Comparison of ENCODE assay signal across 8 cellular contexts in genomic region chr17:38454528-38454927, GRCh38. TPM values are rescaled to one million over a fixed set of nuclear protein-coding genes. Genes with fewer than 3 reads are reported as not detected.
DNase-seq lines count a peak whose midpoint lies in the region; ATAC-seq and TF ChIP-seq lines count a peak whose summit lies in the region.

No MANE protein-coding gene starts in this region.

- intact Hi-C loops in PC-3 (cut with micrococcal nuclease) = no loop called here
- intact Hi-C loops in mucosa of descending colon (cut with DNase I, micrococcal nuclease) = no loop called here

- H3K4me2 ChIP-seq in BLaER1 (peak overlapping the region; percentile 90), PC-3 (ENCODE audit: low read length) (peak overlapping the region; percentile 80)

- H3K9me3 ChIP-seq in BLaER1 = no peaks in the 10 kb centered on the region
- no peaks in the 10 kb centered on the region for H3K9me3 ChIP-seq in PC-3 (ENCODE audit: low read length)
- no peaks in the 10 kb centered on the region for H3K9me3 ChIP-seq in mucosa of descending colon

- ATAC-seq in PC-3 (peak; percentile 84), mucosa of descending colon (peak; percentile 34), HG03108 (IDR thresholded peaks at IDR 0.05; ENCODE audit: unreplicated experiment) (no peak), GM19023 (IDR thresholded peaks at IDR 0.05; ENCODE audit: unreplicated experiment) (no peak)

- H3K9ac ChIP-seq in BLaER1 (0 out of 2 replicates have a peak overlapping the region, but pooled peaks have one; percentile 28), PC-3 (ENCODE audit: low read length) (no peak overlapping the region)

- CTCF ChIA-PET in PC-3 (lab: Charles Lee) = no interaction called here

- POLR2A ChIA-PET in PC-3 (lab: Charles Lee; ENCODE audit: unreplicated experiment) = no interaction called here

- no TSS peak for BruUV-seq in PC-3 (replicated peaks; lab: Mats Ljungman, UMichigan)

- TF ChIP-seq CTCF in PC-3 (conservative IDR thresholded peaks at IDR 0.05; ENCODE audit: low read depth, low read length) (no peak), epithelial cell of proximal tubule (conservative IDR thresholded peaks at IDR 0.05; ENCODE audit: low read depth, low read length) (no peak), mucosa of descending colon (IDR thresholded peaks at IDR 0.05) (no peak)

- peaks cover 8% of the 10 kb centered on the region; the same call in 1 of the 2 replicates for H3K27me3 ChIP-seq in BLaER1
- no peaks in the 10 kb centered on the region for H3K27me3 ChIP-seq in PC-3 (ENCODE audit: low read length)

- H3F3A ChIP-seq in PC-3 (ENCODE audit: low read length, unreplicated experiment) = no peaks in the 10 kb centered on the region

- H3K9me2 ChIP-seq in PC-3 (replicated peaks; ENCODE audit: low read length) = no peaks in the 10 kb centered on the region

- H3K27ac ChIP-seq in BLaER1 = no peak overlapping the region
- peak overlapping the region; percentile 76 for H3K27ac ChIP-seq in PC-3 (ENCODE audit: low read length)

- DNase-seq in PC-3 (peak; percentile 79), epithelial cell of proximal tubule (ENCODE audit: low read depth) (no peak), mucosa of descending colon (peak in 2 of 3 donors; percentile 28 to 70)
- DNase-seq in activated naive CD4-positive, alpha-beta T cell (lab: John Stamatoyannopoulos, UW) = no peak
- no peak for DNase-seq in activated CD8-positive, alpha-beta memory T cell treated with anti-CD3 and anti-CD28 coated beads, Interleukin-2, amount 50 U/mL, for 4 hours

- no peak overlapping the region for H3K4me3 ChIP-seq in BLaER1
- peak overlapping the region; percentile 47; the same call in 1 of the 2 replicates for H3K4me3 ChIP-seq in PC-3 (ENCODE audit: low read length)
- peak overlapping the region; percentile 51 for H3K4me3 ChIP-seq in epithelial cell of proximal tubule (ENCODE audit: low read depth, low read length)
- H3K4me3 ChIP-seq in mucosa of descending colon = no peak overlapping the region

- H3K4me1 ChIP-seq in BLaER1 (peaks cover 96% of the 10 kb centered on the region), PC-3 (ENCODE audit: insufficient read depth, low read length) (peaks cover 14% of the 10 kb centered on the region), mucosa of descending colon (ENCODE audit: low read depth) (no peaks in the 10 kb centered on the region)

- H2AFZ ChIP-seq in PC-3 (ENCODE audit: low read length) = peak overlapping the region; percentile 68; the same call in 1 of the 2 replicates

- H4K20me1 ChIP-seq in BLaER1 = peaks cover 100% of the 10 kb centered on the region
- no peaks in the 10 kb centered on the region for H4K20me1 ChIP-seq in PC-3 (ENCODE audit: low read length)

- H3K79me2 ChIP-seq in PC-3 (ENCODE audit: low read length) = no peaks in the 10 kb centered on the region

- H3K36me3 ChIP-seq in BLaER1 = peaks cover 21% of the 10 kb centered on the region
- no peaks in the 10 kb centered on the region for H3K36me3 ChIP-seq in PC-3 (ENCODE audit: low read depth, low read length)
- H3K36me3 ChIP-seq in mucosa of descending colon (ENCODE audit: low read depth) = no peaks in the 10 kb centered on the region

RNA-seq across cellular contexts. Expression of gene ARHGAP23, which starts 26.3 kb away (rescaled TPM):
- total RNA-seq in PC-3 (2014; rRNA removed) (9.0 and 10.6 TPM in 2 replicates), epithelial cell of proximal tubule (28.4 and 42.3 TPM in 2 replicates), mucosa of descending colon (10 to 100 TPM in 2 of 3 donors, 1 to 10 TPM in 1; 6.1 to 44.6 (median 12.6) TPM)

Comparison
In these comparisons a context has a peak if more than half of its experiments do, and no peak if none do; other contexts are left out.
1. H3K4me3 ChIP-seq: peak in PC-3 (single experiment) and epithelial cell of proximal tubule (single experiment); none in BLaER1 (single experiment) and mucosa of descending colon (single experiment).
2. ATAC-seq: peak in PC-3 (single experiment) and mucosa of descending colon (single experiment); none in HG03108 (single experiment) and GM19023 (single experiment).
3. DNase-seq: peak in PC-3 (single experiment) and mucosa of descending colon (2 of 3); none in epithelial cell of proximal tubule (single experiment), activated naive CD4-positive, alpha-beta T cell (0 of 4) and activated CD8-positive, alpha-beta memory T cell treated with anti-CD3 and anti-CD28 coated beads, Interleukin-2, amount 50 U/mL, for 4 hours (single experiment).